In genomic region chr3:13621381-13622221, GRCh38 we compare ENCODE assay signal across 1 cellular context.
TF ChIP-seq lines count a peak whose summit lies in the region.

No MANE protein-coding gene starts in this region.

TF ChIP-seq in GM23338, 12 proteins besides CTCF, POLR2A, EP300 and RAD21 (continued from another document):
- TF ChIP-seq REST (IDR thresholded peaks at IDR 0.05; ENCODE audit: unreplicated experiment) (no peak), CREB1 (CRISPR knock-in tag; IDR thresholded peaks at IDR 0.05; ENCODE audit: low read depth) (no peak), EZH2 (IDR thresholded peaks at IDR 0.05; ENCODE audit: low read depth, unreplicated experiment) (no peak), POLR2AphosphoS5 (IDR thresholded peaks at IDR 0.05; ENCODE audit: low read depth) (no peak)
